12 cellular contexts compared by ENCODE assay signal in the genomic region with DNA sequence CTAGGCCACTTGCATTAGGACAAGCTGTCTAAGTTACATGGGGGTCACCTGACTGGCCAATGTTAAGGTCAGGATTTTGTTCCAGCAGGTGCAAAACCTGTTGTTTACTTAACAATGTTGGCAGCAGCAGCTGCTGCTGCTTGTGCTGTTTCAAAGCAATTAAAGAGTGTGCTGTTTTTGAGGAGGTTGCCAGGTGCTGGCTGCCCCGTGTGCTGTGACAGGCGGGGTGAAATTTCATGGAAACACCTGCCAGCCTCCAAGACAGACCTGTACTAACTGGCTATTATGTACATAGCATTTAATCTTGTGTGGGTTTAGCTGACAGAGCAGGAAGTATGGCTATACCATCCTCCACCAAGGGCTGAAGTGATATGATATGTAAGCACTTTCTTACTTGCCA.
DNase-seq lines count a peak whose midpoint lies in the region; ATAC-seq and FAIRE-seq lines count a peak whose summit lies in the region.
"Had no signal": no experiment of that assay in that cellular context is flagged by ENCODE, and none has a peak within 500 bp of the region (broad histone marks: within the 10 kb centered on the region; RNA-seq: fewer than 3 reads in every experiment).

No MANE protein-coding gene starts in this region.

- peak; percentile 99 for DNase-seq in NCI-H1105 (lab: John Stamatoyannopoulos, UW)
- peak; percentile 95 for DNase-seq in NCI-H2196 (lab: John Stamatoyannopoulos, UW; ENCODE audit: unreplicated experiment)
- peak; percentile 71 for DNase-seq in SK-N-DZ (ENCODE audit: low spot score)
- DNase-seq in small intestine, result peak; percentile 83
- no peak for DNase-seq in iPS-NIHi7 (ENCODE audit: extremely low spot score)
- no peak for DNase-seq in urothelium cell line (ENCODE audit: low spot score)
- no peak for DNase-seq in HK-2 (ENCODE audit: unreplicated experiment)
- DNase-seq: foreskin keratinocyte, tibial artery had no signal

- no peak overlapping the region for H3K27ac ChIP-seq in small intestine (ENCODE audit: low read depth in 1 of 2, low read length in 1 of 2)
- H3K27ac ChIP-seq: foreskin keratinocyte, neural progenitor cell, tibial artery had no signal

- no peaks in the 10 kb centered on the region for H3K9me3 ChIP-seq in small intestine (ENCODE audit: control insufficient read depth, low read depth)
- H3K9me3 ChIP-seq: tibial artery had no signal

- FAIRE-seq in small intestine (lab: Jason Lieb, UNC), result no peak
- no peak for FAIRE-seq in urothelium cell line (lab: Jason Lieb, UNC)

- no peaks in the 10 kb centered on the region for H3K36me3 ChIP-seq in small intestine (ENCODE audit: control insufficient read depth in 2 of 2, insufficient read depth in 2 of 2, low read length in 2 of 2)
- H3K36me3 ChIP-seq: neural progenitor cell, tibial artery had no signal

- ATAC-seq in HG02623 (IDR thresholded peaks at IDR 0.05; ENCODE audit: unreplicated experiment), result no peak
- ATAC-seq: foreskin keratinocyte had no signal

- H3K27me3 ChIP-seq in small intestine (ENCODE audit: control insufficient read depth in 2 of 2, insufficient read depth in 2 of 2, low read length in 2 of 2), result no peaks in the 10 kb centered on the region
- H3K27me3 ChIP-seq: foreskin keratinocyte, neural progenitor cell, tibial artery had no signal

- no peaks in the 10 kb centered on the region for H3K4me1 ChIP-seq in small intestine (ENCODE audit: control insufficient read depth in 2 of 2, insufficient read depth in 1 of 2, low read depth in 1 of 2, low read length in 1 of 2)
- H3K4me1 ChIP-seq: foreskin keratinocyte, neural progenitor cell, tibial artery had no signal

- H3K4me3 ChIP-seq in small intestine (ENCODE audit: low read depth in 1 of 2, low read length in 2 of 2), result no peak overlapping the region
- H3K4me3 ChIP-seq: neural progenitor cell, smooth muscle cell, tibial artery had no signal

- WGBS in small intestine, 3 donors, result 2 to 35% (median 18%) methylated on average over 2 of the region's 2 CpGs

Comparison
In these comparisons a context has a peak if more than half of its experiments do, and no peak if none do; other contexts are left out.
1. DNase-seq: peak in NCI-H1105 (single experiment), NCI-H2196 (single experiment), SK-N-DZ (single experiment) and small intestine (single experiment); none in iPS-NIHi7 (single experiment), urothelium cell line (single experiment) and HK-2 (single experiment).